In the genomic region with DNA sequence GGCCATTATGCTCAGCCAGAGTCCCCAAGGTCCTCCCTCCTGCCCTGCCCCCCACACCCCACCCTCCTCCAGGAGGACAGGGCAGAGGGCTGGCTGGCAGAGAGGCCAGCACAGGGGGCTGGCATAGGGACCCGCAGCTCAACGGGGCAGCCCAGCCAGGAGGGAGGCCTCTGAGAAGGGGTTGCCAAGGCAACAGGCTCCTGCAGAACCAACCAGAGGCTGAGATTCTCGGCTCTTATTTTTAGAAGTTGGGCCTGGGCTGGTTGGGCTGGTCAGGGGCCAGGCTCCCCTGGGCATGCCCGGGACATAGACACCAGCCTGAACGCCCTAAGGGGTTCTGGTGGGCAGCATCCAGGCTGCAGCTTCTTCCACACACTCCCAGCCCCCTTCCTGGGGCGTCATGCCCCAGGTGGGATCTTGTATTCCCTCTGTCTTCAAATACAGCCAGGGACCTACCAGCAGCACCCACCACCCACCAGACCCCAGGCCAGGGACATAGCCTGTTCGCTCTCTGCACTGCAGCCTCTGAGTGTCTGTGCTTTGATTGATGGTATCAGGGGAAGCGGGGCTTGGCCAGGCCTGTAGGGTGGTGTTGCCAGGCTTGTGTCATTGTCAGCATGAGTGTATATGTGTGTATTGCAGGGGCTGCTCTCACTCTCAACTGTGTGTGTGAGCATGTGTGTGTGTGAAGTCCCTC, we compare ENCODE assay signal across 19 cellular contexts. TPM values are rescaled to one million over a fixed set of nuclear protein-coding genes. Genes with fewer than 3 reads are reported as not detected.
DNase-seq lines count a peak whose midpoint lies in the region; ATAC-seq, FAIRE-seq and TF ChIP-seq lines count a peak whose summit lies in the region.
"Had no signal": no experiment of that assay in that cellular context is flagged by ENCODE, and none has a peak within 500 bp of the region (broad histone marks: within the 10 kb centered on the region; RNA-seq: fewer than 3 reads in every experiment).

No MANE protein-coding gene starts in this region.

- POLR2A ChIA-PET in naive thymus-derived CD4-positive, alpha-beta T cell (lab: Charles Lee), result interaction anchor here (0.6 kb wide), 1 partner anchor 181 kb away, joined by 3 read pairs; no protein-coding TSS in a partner anchor

- H4K20me1 ChIP-seq in H9 (ENCODE audit: control insufficient read depth, insufficient read depth, insufficient read length) (no peaks in the 10 kb centered on the region), neural progenitor cell (ENCODE audit: low read depth) (no peaks in the 10 kb centered on the region)

- H2BK15ac ChIP-seq in H9 (ENCODE audit: low read depth, low read length), result no peak overlapping the region

- intact Hi-C loops in naive thymus-derived CD4-positive, alpha-beta T cell (cut with micrococcal nuclease), result no loop called here

- H3K79me2 ChIP-seq in H9 (ENCODE audit: insufficient read depth, low read length) (no peaks in the 10 kb centered on the region), neural progenitor cell (ENCODE audit: low read depth) (no peaks in the 10 kb centered on the region)

- H3F3A ChIP-seq in neural progenitor cell (ENCODE audit: low read depth), result peaks cover 17% of the 10 kb centered on the region

- H3K56ac ChIP-seq in H9 (ENCODE audit: insufficient read length, low read depth, low read length), result no peak overlapping the region

- peak overlapping the region; percentile 44 for H3K14ac ChIP-seq in H9 (ENCODE audit: insufficient read depth, low read length)

- H3K9ac ChIP-seq in H9 (ENCODE audit: extremely low read depth, insufficient read length, low read length) (no peak overlapping the region), SK-N-MC (ENCODE audit: insufficient read length) (no peak overlapping the region), neural progenitor cell (no peak overlapping the region)

- H3K27me3 Mint-ChIP-seq in H9 (ENCODE audit: low read depth), result peaks cover 13% of the 10 kb centered on the region
- H3K27me3 Mint-ChIP-seq in glutamatergic neuron (ENCODE audit: unreplicated experiment), result peaks cover 3% of the 10 kb centered on the region
- peaks cover 14% of the 10 kb centered on the region for H3K27me3 Mint-ChIP-seq in neural progenitor cell (ENCODE audit: insufficient read depth, low read depth)
- peaks cover 0 to 11% (median 7%) of the 10 kb centered on the region in 5 donors for H3K27me3 Mint-ChIP-seq in naive thymus-derived CD4-positive, alpha-beta T cell

- no peak overlapping the region for H3T11ph ChIP-seq in H9 (ENCODE audit: low read length)

- H3K4me1 ChIP-seq in H9 (ENCODE audit: insufficient read depth, low read length) (peaks cover 8% of the 10 kb centered on the region; the same call in 1 of the 2 replicates), neural progenitor cell (peaks cover 24% of the 10 kb centered on the region)
- no peaks in the 10 kb centered on the region for H3K4me1 ChIP-seq in naive thymus-derived CD4-positive, alpha-beta T cell (ENCODE audit: control insufficient read depth in 2 of 2, insufficient read depth in 2 of 2, low read length in 2 of 2)
- H3K4me1 ChIP-seq: adrenal gland, psoas muscle had no signal

- H3K27me3 ChIP-seq in H9 (ENCODE audit: insufficient read depth, low read length) (no peaks in the 10 kb centered on the region), neural progenitor cell (no peaks in the 10 kb centered on the region)
- H3K27me3 ChIP-seq in naive thymus-derived CD4-positive, alpha-beta T cell (ENCODE audit: control insufficient read depth in 2 of 2, insufficient read depth in 2 of 2, low read length in 2 of 2), result no peaks in the 10 kb centered on the region
- H3K27me3 ChIP-seq: adrenal gland had no signal

- no peak overlapping the region for H2AK5ac ChIP-seq in H9 (ENCODE audit: insufficient read length, low read length)

- H2BK12ac ChIP-seq in H9 (ENCODE audit: insufficient read length, low read depth, low read length), result no peak overlapping the region

- H3K4me1 Mint-ChIP-seq in H9, result peaks cover 33 to 41% of the 10 kb centered on the region in 2 experiments
- H3K4me1 Mint-ChIP-seq in glutamatergic neuron (ENCODE audit: low read depth, unreplicated experiment), result peaks cover 32% of the 10 kb centered on the region
- H3K4me1 Mint-ChIP-seq in neural progenitor cell, result peaks cover 63% of the 10 kb centered on the region
- no peaks in the 10 kb centered on the region for H3K4me1 Mint-ChIP-seq in naive thymus-derived CD4-positive, alpha-beta T cell
- H3K4me1 Mint-ChIP-seq: immature natural killer cell had no signal

- peak overlapping the region; percentile 59 for H3K18ac ChIP-seq in H9 (ENCODE audit: insufficient read length, low read depth, low read length)

- no peak overlapping the region for H2BK120ac ChIP-seq in H9 (ENCODE audit: low read depth, low read length, poor library complexity, severe bottlenecking)

- no CpG with 5 or more reads among the region's 8 CpGs for WGBS in H9 (ENCODE audit: extremely low coverage, insufficient read length, low lambda C conversion rate)

- H3K9me3 ChIP-seq in H9 (ENCODE audit: control insufficient read depth, low read depth, low read length) (no peaks in the 10 kb centered on the region), SK-N-MC (ENCODE audit: low read depth, low read length) (no peaks in the 10 kb centered on the region), neural progenitor cell (ENCODE audit: low read depth) (no peaks in the 10 kb centered on the region)
- H3K9me3 ChIP-seq in naive thymus-derived CD4-positive, alpha-beta T cell (ENCODE audit: control insufficient read depth in 2 of 3, low read length in 3 of 3), result no peaks in the 10 kb centered on the region
- H3K9me3 ChIP-seq: adrenal gland, psoas muscle had no signal

- H3K4me3 Mint-ChIP-seq in H9 (peak overlapping the region in 1 of 2 experiments; percentile 58; a peak in 2 of 5 replicates), glutamatergic neuron (ENCODE audit: unreplicated experiment) (peak overlapping the region; percentile 20), neural progenitor cell (peak overlapping the region; percentile 29)
- H3K4me3 Mint-ChIP-seq in naive thymus-derived CD4-positive, alpha-beta T cell, result no peak overlapping the region
- H3K4me3 Mint-ChIP-seq: HFFc6; immature natural killer cell; T-helper 1 cell treated with Interleukin-12 subunit alpha and Interleukin-12 subunit beta and Interleukin-4 antibody, amounts not matched to agents 30 μg/mL and 1 μg/mL, for 36 hours had no signal

- TF ChIP-seq CTCF in H9 (conservative IDR thresholded peaks at IDR 0.05) (no peak), glutamatergic neuron (IDR thresholded peaks at IDR 0.05; ENCODE audit: partially characterized antibody, unreplicated experiment) (no peak), neural progenitor cell (IDR thresholded peaks at IDR 0.05) (no peak)

- no peak overlapping the region for H3K4ac ChIP-seq in H9 (ENCODE audit: low read depth, low read length)

- H3K4me2 ChIP-seq in H9 (ENCODE audit: insufficient read depth, insufficient read length, low read length), result no peak overlapping the region
- peak overlapping the region; percentile 66 for H3K4me2 ChIP-seq in neural progenitor cell

- H3K36me3 Mint-ChIP-seq in H9 (ENCODE audit: insufficient read depth in 1 of 3, low read depth in 3 of 3) (no peaks in the 10 kb centered on the region), glutamatergic neuron (ENCODE audit: unreplicated experiment) (no peaks in the 10 kb centered on the region), neural progenitor cell (no peaks in the 10 kb centered on the region)
- H3K36me3 Mint-ChIP-seq in naive thymus-derived CD4-positive, alpha-beta T cell, result no peaks in the 10 kb centered on the region
- H3K36me3 Mint-ChIP-seq: immature natural killer cell had no signal

- ATAC-seq in naive thymus-derived CD4-positive, alpha-beta T cell, result no peak
- ATAC-seq: HepG2 had no signal

- no peak overlapping the region for H3K23ac ChIP-seq in H9 (ENCODE audit: insufficient read length, low read depth, low read length)

- H3K79me1 ChIP-seq in H9 (ENCODE audit: insufficient read depth, low read depth, low read length, poor library complexity, severe bottlenecking), result no peaks in the 10 kb centered on the region

- H3K36me3 ChIP-seq in SK-N-MC (ENCODE audit: insufficient read depth, low read length), result no peaks in the 10 kb centered on the region
- H3K36me3 ChIP-seq in neural progenitor cell, result no peaks in the 10 kb centered on the region
- H3K36me3 ChIP-seq in naive thymus-derived CD4-positive, alpha-beta T cell (ENCODE audit: control insufficient read depth in 2 of 3, insufficient read depth in 3 of 3, low read length in 3 of 3), result no peaks in the 10 kb centered on the region
- H3K36me3 ChIP-seq: adrenal gland had no signal

- H4K8ac ChIP-seq in H9 (replicated peaks; ENCODE audit: insufficient read length, low read depth, low read length), result no peak overlapping the region

- H3K23me2 ChIP-seq in H9 (ENCODE audit: insufficient read length, low read depth, low read length, poor library complexity, severe bottlenecking), result no peaks in the 10 kb centered on the region

- H3K4me3 ChIP-seq in SK-N-MC, result peak overlapping the region; percentile 9; the same call in 1 of the 2 replicates
- H3K4me3 ChIP-seq in neural progenitor cell, result no peak overlapping the region
- H3K4me3 ChIP-seq in naive thymus-derived CD4-positive, alpha-beta T cell (ENCODE audit: low read length), result no peak overlapping the region
- H3K4me3 ChIP-seq: adrenal gland, psoas muscle had no signal

- H3K9me3 Mint-ChIP-seq in H9 (no peaks in the 10 kb centered on the region), glutamatergic neuron (ENCODE audit: unreplicated experiment) (peaks cover 2% of the 10 kb centered on the region), neural progenitor cell (no peaks in the 10 kb centered on the region)
- no peaks in the 10 kb centered on the region for H3K9me3 Mint-ChIP-seq in naive thymus-derived CD4-positive, alpha-beta T cell
- H3K9me3 Mint-ChIP-seq: HFFc6; immature natural killer cell; T-helper 1 cell treated with Interleukin-12 subunit alpha and Interleukin-12 subunit beta and Interleukin-4 antibody, amounts not matched to agents 30 μg/mL and 1 μg/mL, for 36 hours had no signal

- H3K27ac ChIP-seq in H9 (ENCODE audit: insufficient read length, low read depth, low read length), result no peak overlapping the region
- H3K27ac ChIP-seq in SK-N-MC, result peak overlapping the region; percentile 75
- H3K27ac ChIP-seq in neural progenitor cell, result no peak overlapping the region
- no peak overlapping the region for H3K27ac ChIP-seq in naive thymus-derived CD4-positive, alpha-beta T cell (ENCODE audit: low read depth, low read length)
- H3K27ac ChIP-seq: psoas muscle had no signal

- DNase-seq in H9, result no peak
- no peak for DNase-seq in SK-N-MC (ENCODE audit: low read depth, low spot score)
- no peak for DNase-seq in glutamatergic neuron
- DNase-seq in neural progenitor cell (ENCODE audit: low spot score), result peak; percentile 74
- DNase-seq in frontal cortex (ENCODE audit: low spot score in 2 of 2), result no peak
- no peak for DNase-seq in naive thymus-derived CD4-positive, alpha-beta T cell
- no peak for DNase-seq in dedifferentiated amniotic fluid mesenchymal stem cell (ENCODE audit: extremely low spot score)
- DNase-seq in NCI-H1436 (lab: John Stamatoyannopoulos, UW), result no peak
- DNase-seq: activated CD4-positive, alpha-beta T cell treated with anti-CD3 and anti-CD28 coated beads for 4 hours; activated T-cell treated with anti-CD3 and anti-CD28 coated beads, Interleukin-2, amount 50 U/mL, for 1 hour; HFFc6; immature natural killer cell; NCI-H1092; NCI-H510A treated with DMSO at 0.1 percent for 48 hours; stimulated activated CD8-positive, alpha-beta memory T cell treated with anti-CD3 and anti-CD28 coated beads, Interleukin-4, amount 100 ng/mL, for 48 hours had no signal

- FAIRE-seq in frontal cortex (lab: Jason Lieb, UNC), result no peak
- FAIRE-seq: HepG2 had no signal

- H2BK5ac ChIP-seq in H9 (ENCODE audit: insufficient read length, low read length), result no peak overlapping the region

- H2BK20ac ChIP-seq in H9 (ENCODE audit: low read depth, low read length, poor library complexity, severe bottlenecking), result no peak overlapping the region

- no peak overlapping the region for H4K91ac ChIP-seq in H9 (ENCODE audit: insufficient read length, low read depth, low read length)

- H4K5ac ChIP-seq in H9 (ENCODE audit: insufficient read length, low read depth, low read length), result no peak overlapping the region

- H3K27ac Mint-ChIP-seq in H9 (peak overlapping the region; percentile 21 to 94 (median 90); a peak in 4 of 7 replicates), glutamatergic neuron (ENCODE audit: unreplicated experiment) (no peak overlapping the region), neural progenitor cell (peak overlapping the region; percentile 65)
- H3K27ac Mint-ChIP-seq in naive thymus-derived CD4-positive, alpha-beta T cell, result no peak overlapping the region
- H3K27ac Mint-ChIP-seq: HFFc6; immature natural killer cell; T-helper 1 cell treated with Interleukin-12 subunit alpha and Interleukin-12 subunit beta and Interleukin-4 antibody, amounts not matched to agents 30 μg/mL and 1 μg/mL, for 36 hours had no signal

- CTCF ChIA-PET in naive thymus-derived CD4-positive, alpha-beta T cell (lab: Charles Lee), result no interaction called here

- H2AFZ ChIP-seq in H9 (ENCODE audit: low read length) (no peak overlapping the region), neural progenitor cell (replicated peaks) (peak overlapping the region; percentile 82)

RNA-seq across cellular contexts. Expression of gene ADGRB2, which starts 18.1 kb away (rescaled TPM):
- total RNA-seq in H9 (2021) (10.7 and 10.9 TPM in 2 replicates), glutamatergic neuron (ENCODE audit: unreplicated experiment) (15.8 TPM), neural progenitor cell (ENCODE audit: low replicate concordance) (7.1 and 21.2 TPM in 2 replicates), frontal cortex (42.4 TPM)
- 1 to 10 TPM in 1 of 5 experiments, under 1 TPM in 4; 0.11 to 4.3 (median 0.43) TPM for total RNA-seq in naive thymus-derived CD4-positive, alpha-beta T cell
- not detected for polyA plus RNA-seq in naive thymus-derived CD4-positive, alpha-beta T cell

RNA-seq across cellular contexts. Expression of gene SPOCD1, which starts 33.6 kb away (rescaled TPM):
- total RNA-seq in H9 (2021) (1.5 and 2.7 TPM in 2 replicates), glutamatergic neuron (ENCODE audit: unreplicated experiment) (0.74 TPM), neural progenitor cell (ENCODE audit: low replicate concordance) (1.4 and 3.1 TPM in 2 replicates), frontal cortex (under 0.01 TPM)
- total RNA-seq in naive thymus-derived CD4-positive, alpha-beta T cell, result under 1 TPM in 2 of 5 experiments, not detected in 3; 0.21 to 0.38 TPM
- polyA plus RNA-seq in naive thymus-derived CD4-positive, alpha-beta T cell, result not detected

Comparison
In these comparisons a context has a peak if more than half of its experiments do, and no peak if none do; other contexts are left out.
1. H3K27ac Mint-ChIP-seq: peak in H9 (3 of 3) and neural progenitor cell (single experiment); none in glutamatergic neuron (single experiment) and naive thymus-derived CD4-positive, alpha-beta T cell (0 of 9).
2. H3K4me3 Mint-ChIP-seq: peak in glutamatergic neuron (single experiment) and neural progenitor cell (single experiment); none in naive thymus-derived CD4-positive, alpha-beta T cell (0 of 10).